In the genomic region with DNA sequence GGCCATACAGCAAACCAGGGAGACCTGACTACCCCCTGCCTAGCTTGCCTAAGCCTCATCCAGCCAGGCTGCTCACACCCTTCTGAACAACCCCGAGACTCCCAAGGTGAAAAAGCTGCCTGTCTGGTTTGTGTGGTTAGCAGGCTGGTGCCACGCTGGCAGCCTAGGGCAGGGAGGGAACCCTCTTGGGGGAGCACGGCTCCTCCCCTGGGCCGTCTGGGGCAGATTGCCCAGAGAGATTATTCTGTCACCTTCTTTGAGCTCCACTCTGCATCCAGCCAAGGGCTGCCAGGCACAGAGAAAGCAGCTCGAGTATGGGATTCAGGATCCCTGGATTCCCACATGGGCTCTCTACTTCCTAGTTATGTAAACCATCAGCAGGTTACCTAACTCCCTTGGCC, we compare ENCODE assay signal across 8 cellular contexts. TPM values are rescaled to one million over a fixed set of nuclear protein-coding genes. Genes with fewer than 3 reads are reported as not detected.
DNase-seq lines count a peak whose midpoint lies in the region; ATAC-seq and TF ChIP-seq lines count a peak whose summit lies in the region.

No MANE protein-coding gene starts in this region.

- H3K27ac Mint-ChIP-seq in CD8-positive, alpha-beta memory T cell, result peak overlapping the region in 6 of 8 donors; percentile 24 to 62 (median 47)

- H3K9me3 Mint-ChIP-seq in CD8-positive, alpha-beta memory T cell, result no peaks in the 10 kb centered on the region
- no peaks in the 10 kb centered on the region for H3K9me3 Mint-ChIP-seq in activated T-cell treated with anti-CD3 and anti-CD28 coated beads, Interleukin-2, amount 50 U/mL, for 4 hours

- H3F3A ChIP-seq in MM.1S (ENCODE audit: insufficient read depth, low read length), result no peaks in the 10 kb centered on the region

- TF ChIP-seq CTCF in MM.1S (IDR thresholded peaks at IDR 0.05; ENCODE audit: low read length) (no peak), right lobe of liver (IDR thresholded peaks at IDR 0.05) (no peak)

- H3K9ac ChIP-seq in MM.1S (ENCODE audit: low read length), result no peak overlapping the region

- no peaks in the 10 kb centered on the region for H3K9me2 ChIP-seq in MM.1S (replicated peaks; ENCODE audit: insufficient read depth, low read length)

- peaks cover 0 to 9% (median 0%) of the 10 kb centered on the region in 3 donors for H3K36me3 Mint-ChIP-seq in CD8-positive, alpha-beta memory T cell
- H3K36me3 Mint-ChIP-seq in activated T-cell treated with anti-CD3 and anti-CD28 coated beads, Interleukin-2, amount 50 U/mL, for 4 hours (ENCODE audit: insufficient read depth), result no peaks in the 10 kb centered on the region

- peak; percentile 38 to 63 for ATAC-seq in activated T-cell treated with anti-CD3 and anti-CD28 coated beads, Interleukin-2, amount 50 U/mL, for 4 hours
- ATAC-seq in right lobe of liver, result peak; percentile 39 to 82 (median 70)
- ATAC-seq in HG02981 (IDR thresholded peaks at IDR 0.05; ENCODE audit: unreplicated experiment), result no peak
- ATAC-seq in HG03520 (IDR thresholded peaks at IDR 0.05; ENCODE audit: unreplicated experiment), result no peak
- ATAC-seq in GM19463 (IDR thresholded peaks at IDR 0.05; ENCODE audit: unreplicated experiment), result no peak

- intact Hi-C loops in right lobe of liver (cut with DNase I), result no loop called here

- no peaks in the 10 kb centered on the region for H3K27me3 ChIP-seq in CD8-positive, alpha-beta memory T cell (ENCODE audit: insufficient read depth, low read length, poor library complexity, severe bottlenecking)
- H3K27me3 ChIP-seq in MM.1S (replicated peaks; ENCODE audit: insufficient read depth, low read length) (no peaks in the 10 kb centered on the region; the same call in 1 of the 2 replicates), right lobe of liver (no peaks in the 10 kb centered on the region)

- TF ChIP-seq POLR2A in right lobe of liver (IDR thresholded peaks at IDR 0.05), result no peak

- peaks cover 17% of the 10 kb centered on the region for H3K4me1 ChIP-seq in CD8-positive, alpha-beta memory T cell (ENCODE audit: insufficient read depth, low read length)
- H3K4me1 ChIP-seq in MM.1S (ENCODE audit: low read length) (no peaks in the 10 kb centered on the region), right lobe of liver (peaks cover 0 to 57% (median 13%) of the 10 kb centered on the region in 4 donors)

- WGBS in right lobe of liver (ENCODE audit: insufficient coverage, low coverage, low lambda C conversion rate, missing lambda C conversion rate), result no CpG with 5 or more reads among the region's 5 CpGs

- CTCF ChIA-PET in CD8-positive, alpha-beta memory T cell (lab: Charles Lee), result interaction anchor here (0.9 to 1.1 kb wide), 2 partner anchors 9 to 45 kb away, joined by 3 read pairs; no protein-coding TSS in a partner anchor

- POLR2A ChIA-PET in CD8-positive, alpha-beta memory T cell (lab: Charles Lee), result no interaction called here

- no peaks in the 10 kb centered on the region for H3K79me2 ChIP-seq in MM.1S (ENCODE audit: low read length)

- H3K4me2 ChIP-seq in MM.1S (ENCODE audit: low read depth, low read length), result no peak overlapping the region

- no peaks in the 10 kb centered on the region for H3K36me3 ChIP-seq in CD8-positive, alpha-beta memory T cell (ENCODE audit: insufficient read depth, low read length)
- H3K36me3 ChIP-seq in MM.1S (replicated peaks; ENCODE audit: insufficient read depth, low read length), result no peaks in the 10 kb centered on the region
- peaks cover 0 to 5% (median 0%) of the 10 kb centered on the region in 4 donors for H3K36me3 ChIP-seq in right lobe of liver

- H4K20me1 ChIP-seq in MM.1S (ENCODE audit: insufficient read depth, low read length), result no peaks in the 10 kb centered on the region

- peak overlapping the region in 4 of 7 donors; percentile 9 to 60 (median 33) for H3K4me3 Mint-ChIP-seq in CD8-positive, alpha-beta memory T cell
- no peak overlapping the region for H3K4me3 Mint-ChIP-seq in activated T-cell treated with anti-CD3 and anti-CD28 coated beads, Interleukin-2, amount 50 U/mL, for 4 hours

- no peak overlapping the region for H2AFZ ChIP-seq in MM.1S (ENCODE audit: low read length)

- DNase-seq in CD8-positive, alpha-beta memory T cell, result peak; percentile 33 to 70 (median 56)
- peak; percentile 20 for DNase-seq in MM.1S
- DNase-seq in activated T-cell treated with anti-CD3 and anti-CD28 coated beads, Interleukin-2, amount 50 U/mL, for 4 hours, result no peak
- DNase-seq in right lobe of liver, result peak in 2 of 3 donors; percentile 74 to 81
- no peak for DNase-seq in HK-2 (ENCODE audit: unreplicated experiment)

- H3K27ac ChIP-seq in CD8-positive, alpha-beta memory T cell (ENCODE audit: low read depth, low read length), result no peak overlapping the region
- H3K27ac ChIP-seq in MM.1S (ENCODE audit: low read length), result no peak overlapping the region
- peak overlapping the region in 2 of 3 donors; percentile 10 to 49 for H3K27ac ChIP-seq in right lobe of liver

- no peaks in the 10 kb centered on the region for H3K9me3 ChIP-seq in CD8-positive, alpha-beta memory T cell (ENCODE audit: low read length)
- H3K9me3 ChIP-seq in MM.1S (replicated peaks; ENCODE audit: insufficient read depth, low read length) (no peaks in the 10 kb centered on the region), right lobe of liver (no peaks in the 10 kb centered on the region)

- H3K4me1 Mint-ChIP-seq in CD8-positive, alpha-beta memory T cell, result peaks cover 23 to 27% (median 23%) of the 10 kb centered on the region in 3 donors
- H3K4me1 Mint-ChIP-seq in activated T-cell treated with anti-CD3 and anti-CD28 coated beads, Interleukin-2, amount 50 U/mL, for 4 hours (ENCODE audit: low read depth), result peaks cover 19% of the 10 kb centered on the region

- no peak overlapping the region for H3K4me3 ChIP-seq in CD8-positive, alpha-beta memory T cell (ENCODE audit: low read length)
- H3K4me3 ChIP-seq in MM.1S (ENCODE audit: low read length), result no peak overlapping the region
- no peak overlapping the region for H3K4me3 ChIP-seq in right lobe of liver

- H3K27me3 Mint-ChIP-seq in CD8-positive, alpha-beta memory T cell, result peaks cover 8 to 22% of the 10 kb centered on the region in 2 donors
- peaks cover 15% of the 10 kb centered on the region for H3K27me3 Mint-ChIP-seq in activated T-cell treated with anti-CD3 and anti-CD28 coated beads, Interleukin-2, amount 50 U/mL, for 4 hours (ENCODE audit: low read depth)

RNA-seq across cellular contexts. Expression of gene TCEA3, which starts 27.5 kb away (rescaled TPM):
- total RNA-seq in CD8-positive, alpha-beta memory T cell, result 1 to 10 TPM; 1.4 to 1.7 TPM
- 11.1 TPM for polyA plus RNA-seq in CD8-positive, alpha-beta memory T cell
- 1 to 10 TPM; 1.6 to 2.6 (median 2.1) TPM for total RNA-seq in activated T-cell treated with anti-CD3 and anti-CD28 coated beads, Interleukin-2, amount 50 U/mL, for 4 hours
- total RNA-seq in right lobe of liver, result 10 to 100 TPM; 53.3 to 94.0 (median 63.2) TPM

RNA-seq across cellular contexts. Expression of gene ASAP3, which starts 32.0 kb away (rescaled TPM):
- total RNA-seq in CD8-positive, alpha-beta memory T cell, result under 1 TPM; 0.33 to 0.78 TPM
- 0.62 TPM for polyA plus RNA-seq in CD8-positive, alpha-beta memory T cell
- total RNA-seq in activated T-cell treated with anti-CD3 and anti-CD28 coated beads, Interleukin-2, amount 50 U/mL, for 4 hours, result under 1 TPM; 0.49 to 0.90 (median 0.66) TPM
- 10 to 100 TPM; 12.3 to 22.1 (median 16.6) TPM for total RNA-seq in right lobe of liver

Comparison
In these comparisons a context has a peak if more than half of its experiments do, and no peak if none do; other contexts are left out.
1. DNase-seq: peak in CD8-positive, alpha-beta memory T cell (5 of 5), MM.1S (single experiment) and right lobe of liver (2 of 3); none in activated T-cell treated with anti-CD3 and anti-CD28 coated beads, Interleukin-2, amount 50 U/mL, for 4 hours (single experiment) and HK-2 (single experiment).
2. H3K27ac ChIP-seq: peak in right lobe of liver (2 of 3); none in CD8-positive, alpha-beta memory T cell (single experiment) and MM.1S (single experiment).
3. ATAC-seq: peak in activated T-cell treated with anti-CD3 and anti-CD28 coated beads, Interleukin-2, amount 50 U/mL, for 4 hours (2 of 2) and right lobe of liver (4 of 4); none in HG02981 (single experiment), HG03520 (single experiment) and GM19463 (single experiment).
4. RNA of gene TCEA3, which starts 27.5 kb away (total RNA-seq): 53.3 to 94.0 TPM in right lobe of liver; 1.6 to 2.6 TPM in activated T-cell treated with anti-CD3 and anti-CD28 coated beads, Interleukin-2, amount 50 U/mL, for 4 hours and 1.4 to 1.7 TPM in CD8-positive, alpha-beta memory T cell; every median in the first group is over 10 times any median in the second.
5. RNA of gene ASAP3, which starts 32.0 kb away (total RNA-seq): 12.3 to 22.1 TPM in right lobe of liver; 0.33 to 0.78 TPM in CD8-positive, alpha-beta memory T cell and 0.49 to 0.90 TPM in activated T-cell treated with anti-CD3 and anti-CD28 coated beads, Interleukin-2, amount 50 U/mL, for 4 hours; every median in the first group is over 4 times any median in the second.